ENCODE assay signal across 18 cellular contexts in genomic region chr2:1723397-1724042, GRCh38. TPM values are rescaled to one million over a fixed set of nuclear protein-coding genes. Genes with fewer than 3 reads are reported as not detected.
DNase-seq lines count a peak whose midpoint lies in the region; ATAC-seq, FAIRE-seq and TF ChIP-seq lines count a peak whose summit lies in the region.
"Had no signal": no experiment of that assay in that cellular context is flagged by ENCODE, and none has a peak within 500 bp of the region (broad histone marks: within the 10 kb centered on the region; RNA-seq: fewer than 3 reads in every experiment).

No MANE protein-coding gene starts in this region.

- POLR2A ChIA-PET in IMR-90 (lab: Charles Lee; ENCODE audit: unreplicated experiment) (no interaction called here), Panc1 (lab: Charles Lee) (no interaction called here), endothelial cell of umbilical vein (lab: Charles Lee) (no interaction called here)

- H3K23ac ChIP-seq in IMR-90 (ENCODE audit: low read depth, low read length), result peak overlapping the region; percentile 63; the same call in 1 of the 2 replicates

- peaks cover 71% of the 10 kb centered on the region for H4K20me1 ChIP-seq in IMR-90 (ENCODE audit: insufficient read depth, low read length)
- H4K20me1 ChIP-seq in endothelial cell of umbilical vein (replicated peaks; ENCODE audit: control insufficient read depth, extremely low read depth, insufficient read depth, low read length), result no peaks in the 10 kb centered on the region

- H3K36me3 ChIP-seq in IMR-90 (ENCODE audit: control insufficient read depth, insufficient read depth, low read length), result peaks cover 3% of the 10 kb centered on the region
- H3K36me3 ChIP-seq in Panc1 (ENCODE audit: control insufficient read depth, insufficient read depth, low read length), result no peaks in the 10 kb centered on the region
- H3K36me3 ChIP-seq in endothelial cell of umbilical vein (ENCODE audit: control insufficient read depth in 2 of 2, extremely low read depth in 1 of 2, insufficient read depth in 2 of 2, low read length in 2 of 2), result no peaks in the 10 kb centered on the region
- no peaks in the 10 kb centered on the region for H3K36me3 ChIP-seq in subcutaneous abdominal adipose tissue (ENCODE audit: control insufficient read depth in 5 of 5, insufficient read depth in 5 of 5, low read length in 5 of 5)
- H3K36me3 ChIP-seq: BE2C had no signal

- no peak overlapping the region for H2BK120ac ChIP-seq in IMR-90 (ENCODE audit: low read depth, low read length)

- H2BK20ac ChIP-seq in IMR-90 (ENCODE audit: low read depth, low read length), result no peak overlapping the region; the same call in 1 of the 2 replicates

- 100% methylated on average over 1 of the region's 4 CpGs for WGBS in IMR-90 (ENCODE audit: extremely low coverage in 2 of 2, insufficient read length in 1 of 2), 2 experiments

- H4K8ac ChIP-seq in IMR-90 (ENCODE audit: low read depth in 2 of 2, low read length in 2 of 2), result 0 out of 4 replicates have a peak overlapping the region, but pooled peaks of 1 of the 2 experiments have one; percentile 37

- H3K4me1 ChIP-seq in IMR-90 (ENCODE audit: control insufficient read depth, insufficient read depth, low read length) (peaks cover 30% of the 10 kb centered on the region), Panc1 (ENCODE audit: control insufficient read depth, insufficient read depth, low read length) (peaks cover 38% of the 10 kb centered on the region), endothelial cell of umbilical vein (ENCODE audit: control insufficient read depth, extremely low read depth, insufficient read depth, low read length) (peaks cover 31% of the 10 kb centered on the region), subcutaneous abdominal adipose tissue (ENCODE audit: control insufficient read depth in 5 of 5, insufficient read depth in 5 of 5, low read length in 5 of 5) (peaks cover 13 to 67% (median 54%) of the 10 kb centered on the region in 5 donors)
- H3K4me1 ChIP-seq: BE2C had no signal

- no peak for TF ChIP-seq CTCF in IMR-90 (conservative IDR thresholded peaks at IDR 0.05; ENCODE audit: low read depth, low read length)
- no peak for TF ChIP-seq CTCF in Panc1 (IDR thresholded peaks at IDR 0.05)
- no peak for TF ChIP-seq CTCF in endothelial cell of umbilical vein (IDR thresholded peaks at IDR 0.05; ENCODE audit: extremely low read depth in 1 of 2, insufficient read depth in 1 of 2, low read depth in 1 of 2, low read length in 2 of 2)

- H2BK15ac ChIP-seq in IMR-90 (ENCODE audit: low read depth, low read length), result no peak overlapping the region

- H3K4me2 ChIP-seq in IMR-90 (ENCODE audit: low read depth, low read length), result no peak overlapping the region
- no peak overlapping the region for H3K4me2 ChIP-seq in endothelial cell of umbilical vein (ENCODE audit: insufficient read depth, low read length)

- dilution Hi-C loops in IMR-90 (cut with HindIII; ENCODE audit: low sequenced_read_pairs, unreplicated experiment) (no loop called here), endothelial cell of umbilical vein (cut with MboI; ENCODE audit: extremely low pct_ligation_motif_present, low sequenced_read_pairs) (no loop called here)

- H3K4me3 ChIP-seq in IMR-90 (ENCODE audit: insufficient read depth, low read depth, low read length) (no peak overlapping the region), Panc1 (ENCODE audit: low read depth in 2 of 2, low read length in 2 of 2) (no peak overlapping the region), endothelial cell of umbilical vein (replicated peaks in 1 of 3; ENCODE audit: insufficient read depth in 1 of 3, low read depth in 1 of 3, low read length in 3 of 3) (no peak overlapping the region), subcutaneous abdominal adipose tissue (ENCODE audit: low read depth in 1 of 5, low read length in 5 of 5) (no peak overlapping the region)
- H3K4me3 ChIP-seq: GM23248, SK-N-MC had no signal

- intact Hi-C loops in IMR-90 (cut with micrococcal nuclease), result no loop called here
- intact Hi-C loops in Panc1 (cut with micrococcal nuclease; ENCODE audit: unreplicated experiment), result no loop called here
- intact Hi-C loops in endothelial cell of umbilical vein (cut with micrococcal nuclease), result loop anchor here (10.0 kb wide), 1 partner anchor 1671 kb away; no protein-coding TSS in a partner anchor

- no peak overlapping the region for H3K18ac ChIP-seq in IMR-90 (ENCODE audit: low read depth, low read length)

- in situ Hi-C loops in IMR-90 (cut with MboI; ENCODE audit: low sequenced_read_pairs) (no loop called here), Panc1 (cut with HindIII; ENCODE audit: low pct_unique_long_range_greater_than_20kb, low sequenced_read_pairs) (no loop called here)

- 0 out of 2 replicates have a peak overlapping the region, but pooled peaks have one; percentile 35 for H2AK5ac ChIP-seq in IMR-90 (ENCODE audit: low read depth, low read length)

- no peak overlapping the region for H4K5ac ChIP-seq in IMR-90 (ENCODE audit: low read depth, low read length)

- no peak overlapping the region for H4K91ac ChIP-seq in IMR-90 (ENCODE audit: insufficient read depth, low read depth, low read length)

- DNase-seq in IMR-90, result no peak
- no peak for DNase-seq in Panc1 (ENCODE audit: low read depth, low spot score)
- peak; percentile 62 for DNase-seq in endothelial cell of umbilical vein (ENCODE audit: low read depth, low spot score)
- no peak for DNase-seq in epidermal melanocyte (ENCODE audit: insufficient read length, low spot score)
- DNase-seq in SIG-M5 (lab: John Stamatoyannopoulos, UW), result no peak
- DNase-seq: BE2C; CD8-positive, alpha-beta T cell; DND-41; GM23248; Kasumi-1; NCI-H1417; NCI-H187 treated with DMSO at 0.1 percent for 48 hours; NCI-H748 treated with DMSO at 0.1 percent for 48 hours had no signal

- ATAC-seq in IMR-90 (ENCODE audit: low read depth) (no peak), Panc1 (no peak), GM18519 (IDR thresholded peaks at IDR 0.05; ENCODE audit: low FRiP score, unreplicated experiment) (no peak)
- ATAC-seq: CD8-positive, alpha-beta T cell; Right ventricle myocardium inferior had no signal

- no peak overlapping the region for H2AFZ ChIP-seq in IMR-90 (replicated peaks; ENCODE audit: low read length, poor library complexity)
- no peak overlapping the region for H2AFZ ChIP-seq in endothelial cell of umbilical vein (ENCODE audit: low read depth, low read length)
- H2AFZ ChIP-seq: GM23248 had no signal

- H3K27ac ChIP-seq in IMR-90 (ENCODE audit: insufficient read depth, low read length) (no peak overlapping the region), Panc1 (ENCODE audit: low read length) (peak overlapping the region; percentile 75), endothelial cell of umbilical vein (ENCODE audit: insufficient read depth, low read depth, low read length) (peak overlapping the region; percentile 46), subcutaneous abdominal adipose tissue (ENCODE audit: low read depth, low read length) (peak overlapping the region; percentile 67)
- H3K27ac ChIP-seq: SK-N-MC had no signal

- H3K9me1 ChIP-seq in IMR-90 (ENCODE audit: insufficient read depth, low read length), result peaks cover 41% of the 10 kb centered on the region
- no peaks in the 10 kb centered on the region for H3K9me1 ChIP-seq in endothelial cell of umbilical vein (replicated peaks; ENCODE audit: control insufficient read depth, extremely low read depth, insufficient read depth, low read length)

- H3K14ac ChIP-seq in IMR-90 (replicated peaks; ENCODE audit: low read depth, low read length), result peak overlapping the region; percentile 19; the same call in 1 of the 2 replicates

- peaks cover 11 to 62% of the 10 kb centered on the region in 2 experiments; a peak in 3 of 4 replicates for H3K79me1 ChIP-seq in IMR-90 (ENCODE audit: low read depth in 1 of 2, low read length in 2 of 2)

- H3K9ac ChIP-seq in IMR-90 (ENCODE audit: low read depth, low read length) (no peak overlapping the region), endothelial cell of umbilical vein (replicated peaks; ENCODE audit: extremely low read depth, insufficient read depth, low read length) (no peak overlapping the region), subcutaneous abdominal adipose tissue (ENCODE audit: low read length in 5 of 5) (no peak overlapping the region)

- peaks cover 49% of the 10 kb centered on the region for H3K79me2 ChIP-seq in endothelial cell of umbilical vein (ENCODE audit: control insufficient read depth, insufficient read depth, low read length)

- no peak overlapping the region for H2AK9ac ChIP-seq in IMR-90 (replicated peaks; ENCODE audit: low read depth, low read length, poor library complexity)

- CTCF ChIA-PET in IMR-90 (lab: Yijun Ruan, JAX) (no interaction called here), Panc1 (lab: Charles Lee) (no interaction called here), endothelial cell of umbilical vein (lab: Charles Lee) (no interaction called here)

- H3K4ac ChIP-seq in IMR-90 (ENCODE audit: low read depth, low read length), result no peak overlapping the region

- H3K56ac ChIP-seq in IMR-90 (ENCODE audit: extremely low read depth, insufficient read depth, low read length), result no peak overlapping the region

- no peak for TF ChIP-seq RAD21 in IMR-90 (IDR thresholded peaks at IDR 0.05; ENCODE audit: low read length)

- no peak for TF ChIP-seq POLR2A in IMR-90 (IDR thresholded peaks at IDR 0.05; ENCODE audit: low read depth, low read length)
- no peak for TF ChIP-seq POLR2A in endothelial cell of umbilical vein (IDR thresholded peaks at IDR 0.05; ENCODE audit: low read depth, low read length)

- H2BK5ac ChIP-seq in IMR-90 (ENCODE audit: low read depth, low read length, poor library complexity, severe bottlenecking), result peak overlapping the region; percentile 99

- H3K9me3 ChIP-seq in IMR-90 (ENCODE audit: control insufficient read depth, insufficient read depth, low read length), result no peaks in the 10 kb centered on the region
- no peaks in the 10 kb centered on the region for H3K9me3 ChIP-seq in Panc1 (ENCODE audit: control insufficient read depth, insufficient read depth, low read depth, low read length)
- no peaks in the 10 kb centered on the region for H3K9me3 ChIP-seq in endothelial cell of umbilical vein (replicated peaks; ENCODE audit: control insufficient read depth, insufficient read depth, low read length)
- no peaks in the 10 kb centered on the region for H3K9me3 ChIP-seq in subcutaneous abdominal adipose tissue (ENCODE audit: control insufficient read depth in 5 of 5, low read length in 5 of 5)
- H3K9me3 ChIP-seq: BE2C had no signal

- no peaks in the 10 kb centered on the region for H3K27me3 ChIP-seq in IMR-90 (ENCODE audit: control insufficient read depth, insufficient read depth, low read length)
- H3K27me3 ChIP-seq in Panc1 (ENCODE audit: control insufficient read depth, insufficient read depth, low read length), result no peaks in the 10 kb centered on the region
- H3K27me3 ChIP-seq in endothelial cell of umbilical vein (ENCODE audit: control insufficient read depth in 2 of 2, insufficient read depth in 2 of 2, low read length in 2 of 2), result no peaks in the 10 kb centered on the region
- H3K27me3 ChIP-seq in subcutaneous abdominal adipose tissue (ENCODE audit: control insufficient read depth in 5 of 5, insufficient read depth in 4 of 5, low read length in 5 of 5), result no peaks in the 10 kb centered on the region
- H3K27me3 ChIP-seq: BE2C had no signal

- BruUV-seq in IMR-90 (replicated peaks; lab: Mats Ljungman, UMichigan) (no TSS peak), Panc1 (replicated peaks; lab: Mats Ljungman, UMichigan) (no TSS peak), endothelial cell of umbilical vein (replicated peaks; lab: Mats Ljungman, UMichigan) (no TSS peak)

- no peak for FAIRE-seq in endothelial cell of umbilical vein (lab: Jason Lieb, UNC)
- FAIRE-seq: G401.6 had no signal

RNA-seq across cellular contexts. Expression of gene PXDN, which starts 20.8 kb away (rescaled TPM):
- total RNA-seq in IMR-90 (2012; rRNA removed), result 148 and 153 TPM in 2 replicates
- 268 and 332 TPM in 2 replicates for polyA plus RNA-seq in IMR-90 (2012; rRNA removed)
- polyA plus RNA-seq in IMR-90 (2012; cell fraction: cytosol; rRNA removed), result 300 and 432 TPM in 2 replicates
- polyA plus RNA-seq in IMR-90 (2012; cell fraction: nucleus; rRNA removed; ENCODE audit: low replicate concordance), result 369 and 399 TPM in 2 replicates
- total RNA-seq in Panc1 (2021; ENCODE audit: unreplicated experiment), result 2.5 TPM
- polyA plus RNA-seq in Panc1 (2012; ENCODE audit: insufficient read length), result 4.5 TPM
- total RNA-seq in endothelial cell of umbilical vein, result 248 and 308 TPM in 2 replicates
- polyA plus RNA-seq in endothelial cell of umbilical vein, result 231 and 246 TPM in 2 replicates
- 106 and 115 TPM in 2 replicates for polyA plus RNA-seq in endothelial cell of umbilical vein (2011; cell fraction: cytosol; rRNA removed)
- polyA plus RNA-seq in endothelial cell of umbilical vein (2011; cell fraction: nucleus; rRNA removed), result 126 and 131 TPM in 2 replicates
- 257 and 281 TPM in 2 replicates for polyA plus RNA-seq in endothelial cell of umbilical vein (2012)
- polyA minus RNA-seq in endothelial cell of umbilical vein, result 137 and 156 TPM in 2 replicates
- 8.0 TPM for polyA minus RNA-seq in endothelial cell of umbilical vein (2011; cell fraction: cytosol; rRNA and poly(A)+ RNA removed)
- polyA minus RNA-seq in endothelial cell of umbilical vein (2011; cell fraction: nucleus; rRNA and poly(A)+ RNA removed), result 89.5 and 93.8 TPM in 2 replicates

Comparison
In these comparisons a context has a peak if more than half of its experiments do, and no peak if none do; other contexts are left out.
1. RNA of gene PXDN, which starts 20.8 kb away (total RNA-seq): 248 to 308 TPM in endothelial cell of umbilical vein and 148 to 153 TPM in IMR-90; 2.5 TPM in Panc1 (single experiment); every median in the first group is over 10 times any median in the second.